23 cellular contexts compared by ENCODE assay signal in genomic region chr3:198093082-198093679, GRCh38.
A peak's percentile ranks its signal among the peaks of the same experiment; 100 is the strongest.
DNase-seq lines count a peak whose midpoint lies in the region; ATAC-seq and TF ChIP-seq lines count a peak whose summit lies in the region.
"Had no signal": no experiment of that assay in that cellular context is flagged by ENCODE, and none has a peak within 500 bp of the region (broad histone marks: within the 10 kb centered on the region; RNA-seq: fewer than 3 reads in every experiment).

No MANE protein-coding gene starts in this region.

- intact Hi-C loops in activated B cell treated with CpG ODN at 0.5 μM for 24 hours (cut with micrococcal nuclease), result no loop called here

- H3K9ac ChIP-seq in MM.1S (ENCODE audit: low read length), result no peak overlapping the region
- H3K9ac ChIP-seq: BLaER1 treated with 17β-estradiol and CSF1 and Interleukin-3, amounts not matched to agents 10 nM and 100 nM had no signal

- H3K4me1 Mint-ChIP-seq in activated B cell treated with CpG ODN at 0.5 μM for 24 hours (peaks cover 4% of the 10 kb centered on the region), memory B cell (peaks cover 3% of the 10 kb centered on the region)
- H3K4me1 Mint-ChIP-seq: CD8-positive, alpha-beta memory T cell had no signal

- H3F3A ChIP-seq in MM.1S (ENCODE audit: insufficient read depth, low read length), result peaks cover 6% of the 10 kb centered on the region

- no peak overlapping the region for H3K4me3 ChIP-seq in MM.1S (ENCODE audit: low read length)
- H3K4me3 ChIP-seq: A549; BLaER1 treated with 17β-estradiol and CSF1 and Interleukin-3, amounts not matched to agents 10 nM and 100 nM had no signal

- POLR2A ChIA-PET in activated B cell treated with CpG ODN at 0.5 μM for 24 hours (lab: Charles Lee), result interaction anchor here (1.2 kb wide), 1 partner anchor 12 kb away, joined by 4 read pairs; no protein-coding TSS in a partner anchor

- H3K27ac Mint-ChIP-seq in activated B cell treated with CpG ODN at 0.5 μM for 24 hours (no peak overlapping the region), memory B cell (no peak overlapping the region)
- H3K27ac Mint-ChIP-seq: CD14-positive monocyte; CD4-positive, alpha-beta T cell; CD8-positive, alpha-beta memory T cell had no signal

- no peak for TF ChIP-seq CTCF in MM.1S (IDR thresholded peaks at IDR 0.05; ENCODE audit: low read length)
- TF ChIP-seq CTCF in activated B cell treated with CpG ODN at 0.5 μM for 24 hours (IDR thresholded peaks at IDR 0.05), result no peak

- peaks cover 80% of the 10 kb centered on the region for H3K27me3 ChIP-seq in MM.1S (replicated peaks; ENCODE audit: insufficient read depth, low read length)
- H3K27me3 ChIP-seq: BLaER1 treated with 17β-estradiol and CSF1 and Interleukin-3, amounts not matched to agents 10 nM and 100 nM had no signal

- CTCF ChIA-PET in activated B cell treated with CpG ODN at 0.5 μM for 24 hours (lab: Charles Lee), result interaction anchor here (1.1 kb wide), 1 partner anchor 12 kb away, joined by 4 read pairs; no protein-coding TSS in a partner anchor

- no peaks in the 10 kb centered on the region for H3K9me3 ChIP-seq in MM.1S (replicated peaks; ENCODE audit: insufficient read depth, low read length)
- H3K9me3 ChIP-seq: A549, BE2C had no signal

- no peak overlapping the region for H3K4me2 ChIP-seq in MM.1S (ENCODE audit: low read depth, low read length)
- H3K4me2 ChIP-seq: A549; BLaER1 treated with 17β-estradiol and CSF1 and Interleukin-3, amounts not matched to agents 10 nM and 100 nM had no signal

- H2AFZ ChIP-seq in MM.1S (ENCODE audit: low read length), result no peak overlapping the region

- H3K4me3 Mint-ChIP-seq in activated B cell treated with CpG ODN at 0.5 μM for 24 hours (no peak overlapping the region), memory B cell (no peak overlapping the region)
- H3K4me3 Mint-ChIP-seq: CD4-positive, alpha-beta T cell; CD8-positive, alpha-beta memory T cell had no signal

- H3K36me3 ChIP-seq in MM.1S (replicated peaks; ENCODE audit: insufficient read depth, low read length), result no peaks in the 10 kb centered on the region
- H3K36me3 ChIP-seq: BE2C; BLaER1 treated with 17β-estradiol and CSF1 and Interleukin-3, amounts not matched to agents 10 nM and 100 nM had no signal

- H3K4me1 ChIP-seq in MM.1S (ENCODE audit: low read length), result peaks cover 22% of the 10 kb centered on the region
- H3K4me1 ChIP-seq: A549, BE2C had no signal

- peaks cover 13% of the 10 kb centered on the region for H3K9me3 Mint-ChIP-seq in activated B cell treated with CpG ODN at 0.5 μM for 24 hours
- H3K9me3 Mint-ChIP-seq in memory B cell, result peaks cover 10% of the 10 kb centered on the region

- H3K27me3 Mint-ChIP-seq in activated B cell treated with CpG ODN at 0.5 μM for 24 hours, result peaks cover 28% of the 10 kb centered on the region
- H3K27me3 Mint-ChIP-seq in memory B cell, result peaks cover 13% of the 10 kb centered on the region

- ATAC-seq in activated B cell treated with CpG ODN at 0.5 μM for 24 hours (ENCODE audit: low read depth), result peak; percentile 50
- ATAC-seq in memory B cell (ENCODE audit: low read depth), result peak; percentile 39
- no peak for ATAC-seq in GM18519 (IDR thresholded peaks at IDR 0.05; ENCODE audit: low FRiP score, unreplicated experiment)
- ATAC-seq in HG03432 (IDR thresholded peaks at IDR 0.05; ENCODE audit: unreplicated experiment), result no peak
- ATAC-seq: A549 had no signal

- no peak overlapping the region for H3K27ac ChIP-seq in MM.1S (ENCODE audit: low read length)
- H3K27ac ChIP-seq: A549; BLaER1 treated with 17β-estradiol and CSF1 and Interleukin-3, amounts not matched to agents 10 nM and 100 nM had no signal

- no peaks in the 10 kb centered on the region for H3K9me2 ChIP-seq in MM.1S (replicated peaks; ENCODE audit: insufficient read depth, low read length)

- H3K79me2 ChIP-seq in MM.1S (ENCODE audit: low read length), result no peaks in the 10 kb centered on the region

- H4K20me1 ChIP-seq in MM.1S (ENCODE audit: insufficient read depth, low read length), result no peaks in the 10 kb centered on the region
- H4K20me1 ChIP-seq: BLaER1 treated with 17β-estradiol and CSF1 and Interleukin-3, amounts not matched to agents 10 nM and 100 nM had no signal

- no peaks in the 10 kb centered on the region for H3K36me3 Mint-ChIP-seq in activated B cell treated with CpG ODN at 0.5 μM for 24 hours (ENCODE audit: low read depth)
- no peaks in the 10 kb centered on the region for H3K36me3 Mint-ChIP-seq in memory B cell
- H3K36me3 Mint-ChIP-seq: CD14-positive monocyte; CD8-positive, alpha-beta memory T cell had no signal

- DNase-seq in Caki2 (ENCODE audit: low read depth), result peak; percentile 51
- DNase-seq in MM.1S, result peak; percentile 6
- DNase-seq in activated B cell treated with CpG ODN at 0.5 μM for 24 hours, result no peak
- DNase-seq in memory B cell (ENCODE audit: low spot score in 2 of 2), result no peak
- DNase-seq in NCI-H1417 treated with DMSO at 0.1 percent for 48 hours (lab: John Stamatoyannopoulos, UW), result no peak
- DNase-seq: 8988T; ACHN; AML-193; BE2C; Calu3; CD4-positive, alpha-beta T cell; CD8-positive, alpha-beta memory T cell; DMS53; DMS79 treated with DMSO at 0.1 percent for 48 hours; GF-D8; GOT3; H7; HCEC 1CT had no signal

- in situ Hi-C loops in Caki2 (cut with HindIII; ENCODE audit: low pct_unique_long_range_greater_than_20kb, low sequenced_read_pairs), result no loop called here

Comparison
In these comparisons a context has a peak if more than half of its experiments do, and no peak if none do; other contexts are left out.
1. DNase-seq: peak in Caki2 (single experiment) and MM.1S (single experiment); none in activated B cell treated with CpG ODN at 0.5 μM for 24 hours (single experiment), memory B cell (0 of 2) and NCI-H1417 treated with DMSO at 0.1 percent for 48 hours (single experiment).
2. ATAC-seq: peak in activated B cell treated with CpG ODN at 0.5 μM for 24 hours (single experiment) and memory B cell (single experiment); none in GM18519 (single experiment) and HG03432 (single experiment).